10 cellular contexts compared by ENCODE assay signal in the genomic region with DNA sequence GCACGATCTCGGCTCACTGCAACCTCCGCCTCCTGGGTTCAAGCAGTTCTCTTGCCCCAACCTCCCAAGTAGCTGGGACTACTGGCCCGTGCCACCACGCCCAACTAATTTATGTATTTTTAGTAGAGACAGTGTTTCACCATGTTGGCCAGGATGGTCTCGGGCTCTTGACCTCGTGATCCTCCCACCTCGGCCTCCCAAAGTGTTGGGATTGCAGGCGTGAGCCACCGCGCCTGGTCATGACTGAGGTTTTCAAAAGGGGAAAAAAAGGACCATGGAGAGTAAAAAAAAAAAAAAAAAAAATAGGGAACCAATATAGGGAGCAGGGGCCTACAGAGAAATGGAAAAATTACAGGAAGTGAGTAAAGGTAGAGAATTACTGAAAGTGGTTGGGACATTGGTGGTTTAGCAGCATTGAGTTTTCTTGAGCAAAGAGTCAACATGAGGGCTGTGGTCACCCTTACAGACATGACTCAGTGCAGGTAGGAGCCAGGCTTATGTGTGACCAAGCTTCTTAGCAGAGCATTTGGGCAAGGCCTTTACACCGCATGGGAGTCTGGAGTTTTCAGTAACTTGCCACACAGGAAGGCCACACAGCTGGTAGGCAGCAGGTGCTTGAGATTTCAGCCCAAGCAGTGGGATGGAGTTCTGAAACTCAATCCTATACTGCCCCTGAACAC.
DNase-seq lines count a peak whose midpoint lies in the region; ATAC-seq, FAIRE-seq and TF ChIP-seq lines count a peak whose summit lies in the region.
"Had no signal": no experiment of that assay in that cellular context is flagged by ENCODE, and none has a peak within 500 bp of the region (broad histone marks: within the 10 kb centered on the region; RNA-seq: fewer than 3 reads in every experiment).

No MANE protein-coding gene starts in this region.

- peaks cover 4% of the 10 kb centered on the region for H3K4me1 ChIP-seq in foreskin keratinocyte

- ATAC-seq in GM18517 (IDR thresholded peaks at IDR 0.05; ENCODE audit: unreplicated experiment) = peak; percentile 65
- peak; percentile 73 for ATAC-seq in GM21423 (IDR thresholded peaks at IDR 0.05; ENCODE audit: unreplicated experiment)
- ATAC-seq in HG03521 (IDR thresholded peaks at IDR 0.05; ENCODE audit: unreplicated experiment) = peak; percentile 63
- ATAC-seq in foreskin keratinocyte = peak; percentile 59
- no peak for ATAC-seq in SK-N-SH treated with all-trans-retinoic acid at 6 μM for 48 hours

- DNase-seq in foreskin keratinocyte (peak in 1 of 2 donors; percentile 38), frontal cortex (ENCODE audit: low spot score in 2 of 2) (no peak), amniotic stem cell (lab: John Stamatoyannopoulos, UW) (no peak), NCI-H128 (lab: John Stamatoyannopoulos, UW; ENCODE audit: unreplicated experiment) (no peak)
- DNase-seq: activated CD4-positive, CD25-positive, alpha-beta regulatory T cell treated with anti-CD3 and anti-CD28 coated beads, Interleukin-2, amount 50 U/mL, for 72 hours; substantia nigra had no signal

- no peak for TF ChIP-seq CTCF in foreskin keratinocyte (conservative IDR thresholded peaks at IDR 0.05)

- H3K27ac ChIP-seq in foreskin keratinocyte = no peak overlapping the region

- H3K27me3 ChIP-seq in foreskin keratinocyte = no peaks in the 10 kb centered on the region

- no peak for FAIRE-seq in frontal cortex (lab: Jason Lieb, UNC)

TF ChIP-seq in SK-N-SH treated with all-trans-retinoic acid at 6 μM for 48 hours, 23 proteins besides CTCF, POLR2A, EP300 and RAD21:
- no peak for TF ChIP-seq ZFP30 (CRISPR knock-in tag; IDR thresholded peaks at IDR 0.05)
- TF ChIP-seq CSDC2 (CRISPR knock-in tag; IDR thresholded peaks at IDR 0.05) = no peak
- no peak for TF ChIP-seq TOX (CRISPR knock-in tag; IDR thresholded peaks at IDR 0.05; ENCODE audit: borderline replicate concordance)
- TF ChIP-seq, protein P1, sequence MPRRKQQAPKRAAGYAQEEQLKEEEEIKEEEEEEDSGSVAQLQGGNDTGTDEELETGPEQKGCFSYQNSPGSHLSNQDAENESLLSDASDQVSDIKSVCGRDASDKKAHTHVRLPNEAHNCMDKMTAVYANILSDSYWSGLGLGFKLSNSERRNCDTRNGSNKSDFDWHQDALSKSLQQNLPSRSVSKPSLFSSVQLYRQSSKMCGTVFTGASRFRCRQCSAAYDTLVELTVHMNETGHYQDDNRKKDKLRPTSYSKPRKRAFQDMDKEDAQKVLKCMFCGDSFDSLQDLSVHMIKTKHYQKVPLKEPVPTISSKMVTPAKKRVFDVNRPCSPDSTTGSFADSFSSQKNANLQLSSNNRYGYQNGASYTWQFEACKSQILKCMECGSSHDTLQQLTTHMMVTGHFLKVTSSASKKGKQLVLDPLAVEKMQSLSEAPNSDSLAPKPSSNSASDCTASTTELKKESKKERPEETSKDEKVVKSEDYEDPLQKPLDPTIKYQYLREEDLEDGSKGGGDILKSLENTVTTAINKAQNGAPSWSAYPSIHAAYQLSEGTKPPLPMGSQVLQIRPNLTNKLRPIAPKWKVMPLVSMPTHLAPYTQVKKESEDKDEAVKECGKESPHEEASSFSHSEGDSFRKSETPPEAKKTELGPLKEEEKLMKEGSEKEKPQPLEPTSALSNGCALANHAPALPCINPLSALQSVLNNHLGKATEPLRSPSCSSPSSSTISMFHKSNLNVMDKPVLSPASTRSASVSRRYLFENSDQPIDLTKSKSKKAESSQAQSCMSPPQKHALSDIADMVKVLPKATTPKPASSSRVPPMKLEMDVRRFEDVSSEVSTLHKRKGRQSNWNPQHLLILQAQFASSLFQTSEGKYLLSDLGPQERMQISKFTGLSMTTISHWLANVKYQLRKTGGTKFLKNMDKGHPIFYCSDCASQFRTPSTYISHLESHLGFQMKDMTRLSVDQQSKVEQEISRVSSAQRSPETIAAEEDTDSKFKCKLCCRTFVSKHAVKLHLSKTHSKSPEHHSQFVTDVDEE (CRISPR knock-in tag; IDR thresholded peaks at IDR 0.05) = no peak
- no peak for TF ChIP-seq RARB (CRISPR knock-in tag; IDR thresholded peaks at IDR 0.05)
- TF ChIP-seq, protein P2, sequence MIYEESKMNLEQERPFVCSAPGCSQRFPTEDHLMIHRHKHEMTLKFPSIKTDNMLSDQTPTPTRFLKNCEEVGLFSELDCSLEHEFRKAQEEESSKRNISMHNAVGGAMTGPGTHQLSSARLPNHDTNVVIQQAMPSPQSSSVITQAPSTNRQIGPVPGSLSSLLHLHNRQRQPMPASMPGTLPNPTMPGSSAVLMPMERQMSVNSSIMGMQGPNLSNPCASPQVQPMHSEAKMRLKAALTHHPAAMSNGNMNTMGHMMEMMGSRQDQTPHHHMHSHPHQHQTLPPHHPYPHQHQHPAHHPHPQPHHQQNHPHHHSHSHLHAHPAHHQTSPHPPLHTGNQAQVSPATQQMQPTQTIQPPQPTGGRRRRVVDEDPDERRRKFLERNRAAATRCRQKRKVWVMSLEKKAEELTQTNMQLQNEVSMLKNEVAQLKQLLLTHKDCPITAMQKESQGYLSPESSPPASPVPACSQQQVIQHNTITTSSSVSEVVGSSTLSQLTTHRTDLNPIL (CRISPR knock-in tag; IDR thresholded peaks at IDR 0.05; ENCODE audit: low read depth) = no peak
- no peak for TF ChIP-seq GLIS3 (CRISPR knock-in tag; IDR thresholded peaks at IDR 0.05)
- no peak for TF ChIP-seq ARNTL (CRISPR knock-in tag; IDR thresholded peaks at IDR 0.05; ENCODE audit: borderline replicate concordance, low read depth)
- TF ChIP-seq BACH2 (CRISPR knock-in tag; IDR thresholded peaks at IDR 0.05; ENCODE audit: borderline replicate concordance) = no peak
- TF ChIP-seq ZNF8 (CRISPR knock-in tag; IDR thresholded peaks at IDR 0.05) = no peak
- TF ChIP-seq, protein P3, sequence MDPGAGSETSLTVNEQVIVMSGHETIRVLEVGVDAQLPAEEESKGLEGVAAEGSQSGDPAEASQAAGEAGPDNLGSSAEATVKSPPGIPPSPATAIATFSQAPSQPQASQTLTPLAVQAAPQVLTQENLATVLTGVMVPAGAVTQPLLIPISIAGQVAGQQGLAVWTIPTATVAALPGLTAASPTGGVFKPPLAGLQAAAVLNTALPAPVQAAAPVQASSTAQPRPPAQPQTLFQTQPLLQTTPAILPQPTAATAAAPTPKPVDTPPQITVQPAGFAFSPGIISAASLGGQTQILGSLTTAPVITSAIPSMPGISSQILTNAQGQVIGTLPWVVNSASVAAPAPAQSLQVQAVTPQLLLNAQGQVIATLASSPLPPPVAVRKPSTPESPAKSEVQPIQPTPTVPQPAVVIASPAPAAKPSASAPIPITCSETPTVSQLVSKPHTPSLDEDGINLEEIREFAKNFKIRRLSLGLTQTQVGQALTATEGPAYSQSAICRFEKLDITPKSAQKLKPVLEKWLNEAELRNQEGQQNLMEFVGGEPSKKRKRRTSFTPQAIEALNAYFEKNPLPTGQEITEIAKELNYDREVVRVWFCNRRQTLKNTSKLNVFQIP (CRISPR knock-in tag; IDR thresholded peaks at IDR 0.05; ENCODE audit: borderline replicate concordance, low read depth) = no peak
- no peak for TF ChIP-seq ZNF565 (CRISPR knock-in tag; conservative IDR thresholded peaks at IDR 0.05; ENCODE audit: low read depth)
- TF ChIP-seq ESRRG (CRISPR knock-in tag; IDR thresholded peaks at IDR 0.05) = no peak
- TF ChIP-seq PPARA (CRISPR knock-in tag; IDR thresholded peaks at IDR 0.05; ENCODE audit: borderline replicate concordance) = no peak
